8 cellular contexts compared by ENCODE assay signal in genomic region chr10:109978481-109978880, GRCh38. TPM values are rescaled to one million over a fixed set of nuclear protein-coding genes. Genes with fewer than 3 reads are reported as not detected.
DNase-seq lines count a peak whose midpoint lies in the region; ATAC-seq, FAIRE-seq and TF ChIP-seq lines count a peak whose summit lies in the region.

No MANE protein-coding gene starts in this region.

- ATAC-seq in A549, result peak in 1 of 2 experiments; percentile 17; a peak in 1 of 6 replicates

- DNase-seq in A549 (ENCODE audit: low read depth in 1 of 2, low spot score in 1 of 2) (peak in 1 of 2 experiments; percentile 24), GM20000 (ENCODE audit: low spot score) (peak; percentile 43), SKM-1 treated with dmso at 0.1 percent for 144 hours (lab: John Stamatoyannopoulos, UW; ENCODE audit: unreplicated experiment) (peak; percentile 43), adipocyte (ENCODE audit: low read depth) (peak; percentile 79), iPS DF 4.7 (ENCODE audit: extremely low read depth, low spot score) (peak; percentile 53), NCI-H774 (lab: John Stamatoyannopoulos, UW) (no peak), 8988T (no peak)
- peak; percentile 54 for DNase-seq in stimulated activated CD4-positive, alpha-beta T cell treated with anti-CD3 and anti-CD28 coated beads, Interleukin-1b, Interleukin-23, amount 100 ng/mL, for 48 hours

- no peaks in the 10 kb centered on the region for H3K27me3 ChIP-seq in adipocyte (replicated peaks; ENCODE audit: control insufficient read depth, insufficient read depth, low read length)

- H3K36me3 ChIP-seq in adipocyte (ENCODE audit: control insufficient read depth, insufficient read depth, low read length, severe bottlenecking), result no peaks in the 10 kb centered on the region

- CTCF ChIA-PET in A549 (lab: Yijun Ruan, JAX), result interaction anchor here (0.8 to 0.9 kb wide), 2 partner anchors 10 to 25 kb away, joined by 3 to 5 read pairs; no protein-coding TSS in a partner anchor

- WGBS in A549 (ENCODE audit: missing lambda C conversion rate), result 80% methylated on average over 6 of the region's 6 CpGs

- POLR2A ChIA-PET in A549 (lab: Yijun Ruan, JAX), result no interaction called here

- H3K4me3 ChIP-seq in A549, result no peak overlapping the region
- H3K4me3 ChIP-seq in adipocyte (ENCODE audit: low read length), result peak overlapping the region; percentile 67

- no peak for TF ChIP-seq POLR2A in A549 (IDR thresholded peaks at IDR 0.05; ENCODE audit: low read length)

- H3K4me1 ChIP-seq in A549 (peaks cover 33% of the 10 kb centered on the region), adipocyte (ENCODE audit: control insufficient read depth, insufficient read depth, low read length) (peaks cover 57% of the 10 kb centered on the region)

- H3K4me2 ChIP-seq in A549, result no peak overlapping the region

- H3K27ac ChIP-seq in A549, result no peak overlapping the region

- TF ChIP-seq CTCF in A549 (IDR thresholded peaks at IDR 0.05) (peak; percentile 49), GM20000 (IDR thresholded peaks at IDR 0.05; ENCODE audit: extremely low read depth, missing control alignments) (peak; percentile 74)

- FAIRE-seq in A549 (lab: Jason Lieb, UNC), result no peak

- TF ChIP-seq EP300 in A549 (IDR thresholded peaks at IDR 0.05), result no peak

- H3K9ac ChIP-seq in adipocyte (ENCODE audit: low read length), result peak overlapping the region; percentile 76

- peak in 1 of 2 experiments; percentile 23; a peak in 1 of 5 replicates for TF ChIP-seq RAD21 in A549 (conservative IDR thresholded peaks at IDR 0.05 in 1 of 2, IDR thresholded peaks at IDR 0.05 in 1 of 2)

- H3K9me3 ChIP-seq in A549 (no peaks in the 10 kb centered on the region), adipocyte (ENCODE audit: control insufficient read depth, low read length) (no peaks in the 10 kb centered on the region)

TF ChIP-seq in A549, 52 proteins besides CTCF, POLR2A, EP300 and RAD21:
- TF ChIP-seq ATOH8 (CRISPR knock-in tag; IDR thresholded peaks at IDR 0.05; ENCODE audit: low read depth) (no peak), HDAC2 (IDR thresholded peaks at IDR 0.05) (no peak), HMGXB4 (CRISPR knock-in tag; IDR thresholded peaks at IDR 0.05; ENCODE audit: borderline replicate concordance) (no peak), KDM1A (IDR thresholded peaks at IDR 0.05; ENCODE audit: low read depth) (no peak), BHLHE40 (IDR thresholded peaks at IDR 0.05; ENCODE audit: low read depth, low read length) (no peak), POLR2AphosphoS2 (conservative IDR thresholded peaks at IDR 0.05; ENCODE audit: low read length) (no peak), CHD4 (IDR thresholded peaks at IDR 0.05; ENCODE audit: borderline replicate concordance) (no peak), MAX (IDR thresholded peaks at IDR 0.05) (no peak), CBX8 (IDR thresholded peaks at IDR 0.05) (no peak), HEYL (CRISPR knock-in tag; IDR thresholded peaks at IDR 0.05) (no peak), GATA3 (IDR thresholded peaks at IDR 0.05; ENCODE audit: borderline replicate concordance) (no peak), CBX2 (IDR thresholded peaks at IDR 0.05; ENCODE audit: borderline replicate concordance, low read depth) (no peak), HOXB13 (CRISPR knock-in tag; IDR thresholded peaks at IDR 0.05; ENCODE audit: low read depth) (no peak), NR3C1 (IDR thresholded peaks at IDR 0.05) (no peak), NPAS2 (CRISPR knock-in tag; IDR thresholded peaks at IDR 0.05; ENCODE audit: borderline replicate concordance) (no peak)

RNA-seq across cellular contexts. Expression of gene ADD3, which starts 29.3 kb away (rescaled TPM):
- polyA plus RNA-seq in A549 (2011; rRNA removed) (48.2 and 49.1 TPM in 2 replicates), A549 (2017; fragmentation: RNase III; extraction: RNeasy Plus Mini Kit Qiagen cat#74134 plus additional on column Dnase treatment) (7.8 to 11.6 TPM (median 9.8 TPM) in 3 replicates)
- polyA plus RNA-seq in A549 (2012; cell fraction: cytosol; rRNA removed), result 7.3 and 14.4 TPM in 2 replicates
- 5.3 and 6.2 TPM in 2 replicates for polyA plus RNA-seq in A549 (2012; cell fraction: nucleus; rRNA removed)
- polyA minus RNA-seq in A549 (2011; rRNA and poly(A)+ RNA removed), result 36.2 and 37.6 TPM in 2 replicates

RNA-seq across cellular contexts. Expression of gene XPNPEP1, which starts 55.2 kb away (rescaled TPM):
- polyA plus RNA-seq in A549 (2011; rRNA removed) (53.9 and 107 TPM in 2 replicates), A549 (2017; fragmentation: RNase III; extraction: RNeasy Plus Mini Kit Qiagen cat#74134 plus additional on column Dnase treatment) (30.6 to 32.7 TPM (median 32.5 TPM) in 3 replicates)
- 140 and 153 TPM in 2 replicates for polyA plus RNA-seq in A549 (2012; cell fraction: cytosol; rRNA removed)
- polyA plus RNA-seq in A549 (2012; cell fraction: nucleus; rRNA removed), result 122 and 185 TPM in 2 replicates
- 229 and 246 TPM in 2 replicates for polyA minus RNA-seq in A549 (2011; rRNA and poly(A)+ RNA removed)

Comparison
In these comparisons a context has a peak if more than half of its experiments do, and no peak if none do; other contexts are left out.
1. DNase-seq: peak in GM20000 (single experiment), SKM-1 treated with dmso at 0.1 percent for 144 hours (single experiment), adipocyte (single experiment), iPS DF 4.7 (single experiment) and stimulated activated CD4-positive, alpha-beta T cell treated with anti-CD3 and anti-CD28 coated beads, Interleukin-1b, Interleukin-23, amount 100 ng/mL, for 48 hours (single experiment); none in NCI-H774 (single experiment) and 8988T (single experiment).